In the genomic region with DNA sequence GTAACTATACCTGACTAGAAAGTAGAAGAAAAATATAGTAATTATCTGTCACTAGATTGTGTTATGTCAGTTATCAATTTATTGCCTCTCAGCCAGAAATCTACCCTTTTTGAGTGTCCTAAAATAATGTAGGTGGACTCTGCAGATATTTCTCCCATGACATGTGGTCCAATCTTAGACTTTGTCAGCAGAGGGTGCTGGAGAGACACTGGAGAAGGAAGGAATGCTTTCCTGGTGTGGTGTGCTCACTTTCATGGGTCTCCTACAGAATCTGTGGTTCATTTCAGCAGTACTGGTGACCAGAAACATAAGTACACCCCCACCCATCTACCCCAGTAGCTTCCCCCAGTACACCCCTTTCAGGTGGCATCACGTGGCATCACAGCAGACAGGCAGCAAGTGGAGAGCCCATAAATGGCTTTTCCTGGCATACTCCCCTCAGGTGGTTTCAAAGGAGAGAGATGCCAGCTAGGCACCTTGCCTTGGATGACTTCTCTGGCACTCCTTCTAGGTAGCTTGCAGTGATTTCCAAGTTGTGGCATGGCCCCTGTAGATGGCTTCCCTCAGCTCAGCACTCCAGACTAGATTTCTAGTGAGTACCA, we compare ENCODE assay signal across 10 cellular contexts.
DNase-seq lines count a peak whose midpoint lies in the region; ATAC-seq and TF ChIP-seq lines count a peak whose summit lies in the region.
"Had no signal": no experiment of that assay in that cellular context is flagged by ENCODE, and none has a peak within 500 bp of the region (broad histone marks: within the 10 kb centered on the region; RNA-seq: fewer than 3 reads in every experiment).

No MANE protein-coding gene starts in this region.

- ATAC-seq in body of pancreas = no peak
- ATAC-seq in HG02763 (IDR thresholded peaks at IDR 0.05; ENCODE audit: unreplicated experiment) = no peak
- no peak for ATAC-seq in HG03460 (IDR thresholded peaks at IDR 0.05; ENCODE audit: unreplicated experiment)

- H2AFZ ChIP-seq in MM.1S (ENCODE audit: low read length) (no peak overlapping the region), neural progenitor cell (replicated peaks) (no peak overlapping the region)

- H4K20me1 ChIP-seq in MM.1S (ENCODE audit: insufficient read depth, low read length) (no peaks in the 10 kb centered on the region), neural progenitor cell (ENCODE audit: low read depth) (no peaks in the 10 kb centered on the region)

- no peak overlapping the region for H3K9ac ChIP-seq in MM.1S (ENCODE audit: low read length)
- H3K9ac ChIP-seq in neural progenitor cell = no peak overlapping the region

- no peak overlapping the region for H3K4me3 Mint-ChIP-seq in neural progenitor cell
- H3K4me3 Mint-ChIP-seq: activated B cell treated with CpG ODN at 0.5 μM for 24 hours had no signal

- H3K4me1 Mint-ChIP-seq in neural progenitor cell = peaks cover 4% of the 10 kb centered on the region
- H3K4me1 Mint-ChIP-seq: activated B cell treated with CpG ODN at 0.5 μM for 24 hours had no signal

- H3K36me3 ChIP-seq in MM.1S (replicated peaks; ENCODE audit: insufficient read depth, low read length) = no peaks in the 10 kb centered on the region
- H3K36me3 ChIP-seq in body of pancreas (replicated peaks in 1 of 2; ENCODE audit: insufficient read depth in 1 of 2, low read depth in 2 of 2) = no peaks in the 10 kb centered on the region
- no peaks in the 10 kb centered on the region for H3K36me3 ChIP-seq in neural progenitor cell

- H3K4me2 ChIP-seq in MM.1S (ENCODE audit: low read depth, low read length) (no peak overlapping the region), neural progenitor cell (no peak overlapping the region)

- no peak overlapping the region for H3K27ac Mint-ChIP-seq in neural progenitor cell
- H3K27ac Mint-ChIP-seq: activated B cell treated with CpG ODN at 0.5 μM for 24 hours had no signal

- intact Hi-C loops in body of pancreas (cut with DNase I) = no loop called here

- 71 to 89% methylated on average over 1 of the region's 1 CpG for WGBS in body of pancreas, 2 donors

- H3F3A ChIP-seq in MM.1S (ENCODE audit: insufficient read depth, low read length) = no peaks in the 10 kb centered on the region
- no peaks in the 10 kb centered on the region for H3F3A ChIP-seq in neural progenitor cell (ENCODE audit: low read depth)

- H3K4me3 ChIP-seq in MM.1S (ENCODE audit: low read length) (no peak overlapping the region), body of pancreas (no peak overlapping the region), neural progenitor cell (no peak overlapping the region)

- no peaks in the 10 kb centered on the region for H3K9me2 ChIP-seq in MM.1S (replicated peaks; ENCODE audit: insufficient read depth, low read length)

- H3K4me1 ChIP-seq in MM.1S (ENCODE audit: low read length) (no peaks in the 10 kb centered on the region), body of pancreas (no peaks in the 10 kb centered on the region), neural progenitor cell (no peaks in the 10 kb centered on the region)

- H3K9me3 ChIP-seq in MM.1S (replicated peaks; ENCODE audit: insufficient read depth, low read length) (no peaks in the 10 kb centered on the region), body of pancreas (no peaks in the 10 kb centered on the region), neural progenitor cell (ENCODE audit: low read depth) (no peaks in the 10 kb centered on the region)

- TF ChIP-seq CTCF in MM.1S (IDR thresholded peaks at IDR 0.05; ENCODE audit: low read length) (peak; percentile 58), body of pancreas (IDR thresholded peaks at IDR 0.05) (peak in 5 of 7 experiments; percentile 6 to 47 (median 31)), neural progenitor cell (IDR thresholded peaks at IDR 0.05) (peak; percentile 57)

- H3K9me3 Mint-ChIP-seq in neural progenitor cell = no peaks in the 10 kb centered on the region
- H3K9me3 Mint-ChIP-seq: activated B cell treated with CpG ODN at 0.5 μM for 24 hours had no signal

- no peaks in the 10 kb centered on the region for H3K36me3 Mint-ChIP-seq in neural progenitor cell

- H3K27me3 ChIP-seq in MM.1S (replicated peaks; ENCODE audit: insufficient read depth, low read length) (no peaks in the 10 kb centered on the region), body of pancreas (no peaks in the 10 kb centered on the region), neural progenitor cell (no peaks in the 10 kb centered on the region)

- peaks cover 5% of the 10 kb centered on the region for H3K27me3 Mint-ChIP-seq in neural progenitor cell (ENCODE audit: insufficient read depth, low read depth)

- H3K27ac ChIP-seq in MM.1S (ENCODE audit: low read length) = no peak overlapping the region
- H3K27ac ChIP-seq in body of pancreas = no peak overlapping the region
- no peak overlapping the region for H3K27ac ChIP-seq in neural progenitor cell

- no peaks in the 10 kb centered on the region for H3K79me2 ChIP-seq in MM.1S (ENCODE audit: low read length)
- no peaks in the 10 kb centered on the region for H3K79me2 ChIP-seq in neural progenitor cell (ENCODE audit: low read depth)

- DNase-seq in DMS 273 (lab: John Stamatoyannopoulos, UW; ENCODE audit: unreplicated experiment) (peak; percentile 44), DMS 273 treated with DMSO at 0.1 percent for 48 hours (lab: John Stamatoyannopoulos, UW) (no peak), MM.1S (peak; percentile 15), body of pancreas (peak in 2 of 4 donors; percentile 4 to 18), neural progenitor cell (ENCODE audit: low spot score) (peak; percentile 49), hippocampal formation (lab: John Stamatoyannopoulos, UW) (no peak)
- DNase-seq: activated B cell treated with CpG ODN at 0.5 μM for 24 hours, right cardiac atrium had no signal

- no peak for TF ChIP-seq POLR2A in body of pancreas (IDR thresholded peaks at IDR 0.05)

Comparison
In these comparisons a context has a peak if more than half of its experiments do, and no peak if none do; other contexts are left out.
1. DNase-seq: peak in DMS 273 (single experiment), MM.1S (single experiment) and neural progenitor cell (single experiment); none in DMS 273 treated with DMSO at 0.1 percent for 48 hours (single experiment) and hippocampal formation (0 of 2).
2. Peak in every context shown above with its lines, with median percentiles within 50 percentile points of each other: CTCF ChIP-seq.